Comparison of ENCODE assay signal across 37 cellular contexts in the genomic region with DNA sequence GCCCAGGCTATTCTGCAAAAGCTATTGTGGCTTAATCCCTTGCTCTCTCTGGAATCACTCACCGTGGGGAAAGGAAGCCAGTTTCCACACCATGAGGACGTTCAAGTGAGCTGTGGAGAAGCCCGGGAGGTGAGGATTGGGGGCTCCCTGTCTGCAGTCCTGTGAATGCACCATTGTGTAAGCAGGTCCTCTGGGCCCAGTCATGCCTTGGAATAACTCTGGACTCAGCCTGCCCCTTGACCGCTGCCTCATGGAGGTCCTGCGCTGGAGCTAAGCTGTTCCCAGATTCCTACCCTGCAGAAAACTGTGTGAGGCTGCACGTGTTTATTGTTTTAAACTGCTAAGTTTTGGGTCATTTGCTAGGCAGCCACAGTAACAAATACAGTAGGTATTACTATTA. TPM values are rescaled to one million over a fixed set of nuclear protein-coding genes. Genes with fewer than 3 reads are reported as not detected.
"Had no signal": no experiment of that assay in that cellular context is flagged by ENCODE, and none has a peak within 500 bp of the region (broad histone marks: within the 10 kb centered on the region; RNA-seq: fewer than 3 reads in every experiment).

No MANE protein-coding gene starts in this region.

- H3K4me1 ChIP-seq: ascending aorta, esophagus squamous epithelium, gastroesophageal sphincter had no signal

- H3K27ac ChIP-seq: ascending aorta, brain microvascular endothelial cell, epithelial cell of prostate, esophagus squamous epithelium, gastroesophageal sphincter had no signal

- FAIRE-seq: colon, endometrium, endothelial cell of umbilical vein had no signal

- H3K4me3 ChIP-seq: ascending aorta, esophagus squamous epithelium, gastroesophageal sphincter had no signal

- DNase-seq: activated CD4-positive, alpha-beta memory T cell treated with anti-CD3 and anti-CD28 coated beads for 36 hours; activated CD4-positive, alpha-beta T cell treated with anti-CD3 and anti-CD28 coated beads for 36 hours; activated CD4-positive, alpha-beta T cell treated with anti-CD3 and anti-CD28 coated beads, Interleukin-2, amount 10 ng/mL, durations not matched to agents 24 days and 14 days; activated CD4-positive, CD25-positive, alpha-beta regulatory T cell; activated CD4-positive, CD25-positive, alpha-beta regulatory T cell treated with anti-CD3 and anti-CD28 coated beads, Interleukin-2, amount 50 U/mL, for 72 hours; activated CD8-positive, alpha-beta memory T cell treated with anti-CD3 and anti-CD28 coated beads, Interleukin-2, amount 50 U/mL, for 48 hours; activated CD8-positive, alpha-beta T cell treated with anti-CD3 and anti-CD28 coated beads, Interleukin-2, amount 10 ng/mL, durations not matched to agents 7 days and 5 days; activated gamma-delta T cell; activated naive CD4-positive, alpha-beta T cell; activated naive CD4-positive, alpha-beta T cell treated with anti-CD3 and anti-CD28 coated beads, Interleukin-2, amount 10 ng/mL, durations not matched to agents 7 days and 5 days; activated naive CD8-positive, alpha-beta T cell treated with anti-CD3 and anti-CD28 coated beads, Interleukin-2, amount 10 ng/mL, durations not matched to agents 7 days and 5 days; activated T-cell treated with anti-CD3 and anti-CD28 coated beads for 4 hours; activated T-cell treated with anti-CD3 and anti-CD28 coated beads, Interleukin-2, amount 50 U/mL, for 24 hours; activated T-cell treated with anti-CD3 and anti-CD28 coated beads, Interleukin-2, amount 50 U/mL, for 72 hours; brain microvascular endothelial cell; cortex of kidney; dermis blood vessel endothelial cell; effector CD4-positive, alpha-beta T cell; effector memory CD8-positive, alpha-beta T cell; esophagus squamous epithelium; foreskin melanocyte; T-helper 2 cell had no signal

- H3K27me3 ChIP-seq: ascending aorta, esophagus squamous epithelium, gastroesophageal sphincter had no signal

- H3K36me3 ChIP-seq: ascending aorta, brain microvascular endothelial cell, esophagus squamous epithelium, gastroesophageal sphincter had no signal

- ATAC-seq: activated CD8-positive, alpha-beta T cell treated with anti-CD3 and anti-CD28 coated beads, Interleukin-2, amount 10 ng/mL, durations not matched to agents 7 days and 5 days; effector memory CD8-positive, alpha-beta T cell; gastroesophageal sphincter had no signal

- H3K9me3 ChIP-seq: ascending aorta, esophagus squamous epithelium, gastroesophageal sphincter had no signal

RNA-seq across cellular contexts. Expression of gene LYZL2, which starts 33.5 kb away (rescaled TPM):
- total RNA-seq: activated CD4-positive, alpha-beta memory T cell treated with anti-CD3 and anti-CD28 coated beads for 36 hours; activated CD4-positive, alpha-beta T cell treated with anti-CD3 and anti-CD28 coated beads for 36 hours; activated CD4-positive, alpha-beta T cell treated with anti-CD3 and anti-CD28 coated beads, Interleukin-2, amount 10 ng/mL, durations not matched to agents 24 days and 14 days; activated CD8-positive, alpha-beta T cell treated with anti-CD3 and anti-CD28 coated beads, Interleukin-2, amount 10 ng/mL, durations not matched to agents 7 days and 5 days; activated naive CD4-positive, alpha-beta T cell treated with anti-CD3 and anti-CD28 coated beads, Interleukin-2, amount 50 U/mL, for 72 hours; activated naive CD8-positive, alpha-beta T cell treated with anti-CD3 and anti-CD28 coated beads, Interleukin-2, amount 10 ng/mL, durations not matched to agents 7 days and 5 days; activated T-cell treated with anti-CD3 and anti-CD28 coated beads, Interleukin-2, amount 50 U/mL, for 72 hours; ascending aorta; bronchial epithelial cell; cardiac septum; cerebellum; dermis blood vessel endothelial cell; endothelial cell of umbilical vein; esophagus squamous epithelium; fibroblast of lung; fibroblast of villous mesenchyme; gastroesophageal sphincter; glomerular endothelial cell; T-helper 1 cell treated with Interleukin-12 subunit alpha and Interleukin-12 subunit beta and Interleukin-4 antibody, amounts not matched to agents 30 ng/mL and 1 ng/mL, for 36 hours had no signal
- polyA plus RNA-seq: endothelial cell of umbilical vein, esophagus, fibroblast of lung had no signal
